21 cellular contexts compared by ENCODE assay signal in genomic region chr11:6928916-6929315, GRCh38. TPM values are rescaled to one million over a fixed set of nuclear protein-coding genes. Genes with fewer than 3 reads are reported as not detected.
DNase-seq lines count a peak whose midpoint lies in the region; TF ChIP-seq lines count a peak whose summit lies in the region.
"Had no signal": no experiment of that assay in that cellular context is flagged by ENCODE, and none has a peak within 500 bp of the region (broad histone marks: within the 10 kb centered on the region; RNA-seq: fewer than 3 reads in every experiment).

No MANE protein-coding gene starts in this region.

- peaks cover 26% of the 10 kb centered on the region for H3K4me1 Mint-ChIP-seq in nephron progenitor cell

- 90% methylated on average over 2 of the region's 4 CpGs for WGBS in mesenchymal stem cell

- H2BK5ac ChIP-seq in mesenchymal stem cell (ENCODE audit: low read depth, low read length, poor library complexity, severe bottlenecking): no peak overlapping the region

- no peaks in the 10 kb centered on the region for H3K9me3 Mint-ChIP-seq in nephron progenitor cell
- H3K9me3 Mint-ChIP-seq: T-cell had no signal

- peak overlapping the region; percentile 97 for H3K4me3 ChIP-seq in MM.1S (ENCODE audit: low read length)
- peak overlapping the region; percentile 95 for H3K4me3 ChIP-seq in OCI-LY7 (ENCODE audit: low read depth, low read length, poor library complexity, severe bottlenecking)
- no peak overlapping the region for H3K4me3 ChIP-seq in mesenchymal stem cell (ENCODE audit: insufficient read depth in 1 of 2, low read depth in 1 of 2, low read length in 2 of 2)
- H3K4me3 ChIP-seq: SK-N-MC had no signal

- H2AFZ ChIP-seq in MM.1S (ENCODE audit: low read length) (no peak overlapping the region), OCI-LY7 (ENCODE audit: low read length) (no peak overlapping the region), mesenchymal stem cell (ENCODE audit: low read depth, low read length) (no peak overlapping the region)

- no peak overlapping the region for H3K4ac ChIP-seq in mesenchymal stem cell (ENCODE audit: low read depth in 1 of 2, low read length in 2 of 2)

- H3K79me2 ChIP-seq in MM.1S (ENCODE audit: low read length) (peaks cover 69% of the 10 kb centered on the region), OCI-LY7 (ENCODE audit: insufficient read depth, low read depth, low read length) (peaks cover 65% of the 10 kb centered on the region)

- H3K14ac ChIP-seq in mesenchymal stem cell (ENCODE audit: low read length in 2 of 2): no peak overlapping the region

- H2BK15ac ChIP-seq in mesenchymal stem cell (ENCODE audit: low read depth, poor library complexity, severe bottlenecking): no peak overlapping the region

- no peak overlapping the region for H3K18ac ChIP-seq in mesenchymal stem cell (ENCODE audit: low read depth in 1 of 2, low read length in 2 of 2)

- BruUV-seq in OCI-LY7 (replicated peaks; lab: Mats Ljungman, UMichigan): no TSS peak

- H4K8ac ChIP-seq in mesenchymal stem cell (ENCODE audit: low read length): no peak overlapping the region

- peak overlapping the region; percentile 11 for H3K4me3 Mint-ChIP-seq in nephron progenitor cell
- H3K4me3 Mint-ChIP-seq: T-cell had no signal

- no peak overlapping the region for H4K91ac ChIP-seq in mesenchymal stem cell (ENCODE audit: low read length)

- peak overlapping the region; percentile 75; the same call in 1 of the 2 replicates for H3K4me2 ChIP-seq in MM.1S (ENCODE audit: low read depth, low read length)
- H3K4me2 ChIP-seq in OCI-LY7 (ENCODE audit: low read length): peak overlapping the region; percentile 90
- H3K4me2 ChIP-seq in mesenchymal stem cell (ENCODE audit: low read length, poor library complexity, severe bottlenecking): no peak overlapping the region

- peak overlapping the region; percentile 99; the same call in 1 of the 2 replicates for H3K27ac ChIP-seq in MM.1S (ENCODE audit: low read length)
- H3K27ac ChIP-seq in OCI-LY7 (ENCODE audit: low read depth, low read length, poor library complexity, severe bottlenecking): peak overlapping the region; percentile 95
- no peak overlapping the region for H3K27ac ChIP-seq in mesenchymal stem cell (ENCODE audit: low read length, poor library complexity, severe bottlenecking)
- H3K27ac ChIP-seq: 22Rv1, C4-2B, SK-N-MC had no signal

- TF ChIP-seq CTCF in MM.1S (IDR thresholded peaks at IDR 0.05; ENCODE audit: low read length) (no peak), OCI-LY7 (conservative IDR thresholded peaks at IDR 0.05; ENCODE audit: low read length) (no peak), nephron progenitor cell (IDR thresholded peaks at IDR 0.05) (no peak)

- H3K36me3 Mint-ChIP-seq in nephron progenitor cell (ENCODE audit: low read depth): peaks cover 29% of the 10 kb centered on the region
- H3K36me3 Mint-ChIP-seq: T-cell had no signal

- H2BK120ac ChIP-seq in mesenchymal stem cell (ENCODE audit: low read depth, low read length): no peak overlapping the region

- POLR2A ChIA-PET in OCI-LY7 (lab: Charles Lee): interaction anchor here (1.0 to 5.3 kb wide), 3 partner anchors 8 to 148 kb away, joined by 3 to 43 read pairs (median 5); no protein-coding TSS in a partner anchor

- H3K9me3 ChIP-seq in MM.1S (replicated peaks; ENCODE audit: insufficient read depth, low read length) (no peaks in the 10 kb centered on the region), OCI-LY7 (ENCODE audit: low read length) (no peaks in the 10 kb centered on the region; the same call in 1 of the 2 replicates), mesenchymal stem cell (ENCODE audit: control insufficient read depth, low read length) (no peaks in the 10 kb centered on the region)

- H3K9ac ChIP-seq in MM.1S (ENCODE audit: low read length) (peak overlapping the region; percentile 99; the same call in 1 of the 2 replicates), mesenchymal stem cell (ENCODE audit: low read length) (no peak overlapping the region)

- CTCF ChIA-PET in OCI-LY7 (lab: Charles Lee; ENCODE audit: unreplicated experiment): no interaction called here

- intact Hi-C loops in OCI-LY7 (cut with micrococcal nuclease; ENCODE audit: unreplicated experiment): loop anchor here (5.0 to 10.0 kb wide), 3 partner anchors 327 to 694 kb away; partner anchors contain the start of genes CNGA4, FHIP1B, ILK and RRP8

- H4K20me1 ChIP-seq in MM.1S (ENCODE audit: insufficient read depth, low read length) (no peaks in the 10 kb centered on the region), OCI-LY7 (ENCODE audit: insufficient read depth, low read length) (no peaks in the 10 kb centered on the region)

- no peak overlapping the region for H3K23ac ChIP-seq in mesenchymal stem cell (ENCODE audit: low read length in 2 of 2)

- H3K36me3 ChIP-seq in MM.1S (replicated peaks; ENCODE audit: insufficient read depth, low read length) (peaks cover 20% of the 10 kb centered on the region), OCI-LY7 (ENCODE audit: insufficient read depth, low read length) (peaks cover 67% of the 10 kb centered on the region), mesenchymal stem cell (ENCODE audit: control insufficient read depth in 1 of 2, insufficient read depth in 2 of 2, low read depth in 1 of 2, low read length in 2 of 2) (no peaks in the 10 kb centered on the region)

- no peaks in the 10 kb centered on the region for H3K27me3 ChIP-seq in MM.1S (replicated peaks; ENCODE audit: insufficient read depth, low read length)
- no peaks in the 10 kb centered on the region for H3K27me3 ChIP-seq in mesenchymal stem cell (ENCODE audit: control insufficient read depth in 1 of 2, insufficient read depth in 1 of 2, low read length in 2 of 2)

- H2AK5ac ChIP-seq in mesenchymal stem cell (ENCODE audit: low read length, severe bottlenecking): no peak overlapping the region

- H3K9me2 ChIP-seq in MM.1S (replicated peaks; ENCODE audit: insufficient read depth, low read length) (no peaks in the 10 kb centered on the region), OCI-LY7 (ENCODE audit: insufficient read depth, low read length) (no peaks in the 10 kb centered on the region)

- H2BK12ac ChIP-seq in mesenchymal stem cell (ENCODE audit: low read length in 2 of 2): no peak overlapping the region

- peaks cover 23% of the 10 kb centered on the region for H3F3A ChIP-seq in MM.1S (ENCODE audit: insufficient read depth, low read length)

- H3K27ac Mint-ChIP-seq in nephron progenitor cell: no peak overlapping the region
- H3K27ac Mint-ChIP-seq: T-cell had no signal

- H3K79me1 ChIP-seq in mesenchymal stem cell (replicated peaks; ENCODE audit: low read length, poor library complexity, severe bottlenecking): peaks cover 4% of the 10 kb centered on the region

- peaks cover 14% of the 10 kb centered on the region for H3K4me1 ChIP-seq in MM.1S (ENCODE audit: low read length)
- peaks cover 51% of the 10 kb centered on the region for H3K4me1 ChIP-seq in OCI-LY7 (ENCODE audit: insufficient read depth, low read length, poor library complexity, severe bottlenecking)
- peaks cover 3% of the 10 kb centered on the region for H3K4me1 ChIP-seq in mesenchymal stem cell (ENCODE audit: control insufficient read depth, insufficient read depth, low read depth, low read length)

- H3K27me3 Mint-ChIP-seq in nephron progenitor cell (ENCODE audit: low read depth, poor library complexity): peaks cover 6% of the 10 kb centered on the region

- peak; percentile 24 for DNase-seq in NCI-H1105 treated with DMSO at 0.1 percent for 48 hours (lab: John Stamatoyannopoulos, UW)
- DNase-seq in NCI-H1105 (lab: John Stamatoyannopoulos, UW): no peak
- DNase-seq in MM.1S: no peak
- peak; percentile 19 for DNase-seq in OCI-LY7 (ENCODE audit: low spot score)
- DNase-seq in nephron progenitor cell: no peak
- no peak for DNase-seq in hypothalamus (lab: John Stamatoyannopoulos, UW)
- no peak for DNase-seq in NCI-H226
- no peak for DNase-seq in mesenchymal stem cell
- DNase-seq: AML-193, KG1, NCI-H1048, NCI-H146, NCI-H2081, NCI-H524, T-cell had no signal

RNA-seq across cellular contexts. Expression of gene ZNF215, which starts 2.7 kb away (rescaled TPM):
- 59.8 and 67.2 TPM in 2 replicates for total RNA-seq in OCI-LY7 (2014; rRNA removed; shearing (Covaris generic))
- total RNA-seq in OCI-LY7 (2022): 61.0 and 63.0 TPM in 2 replicates
- 1.7 TPM for polyA plus RNA-seq in mesenchymal stem cell (2013, experiment 1 of 2)
- 1.6 TPM for polyA plus RNA-seq in mesenchymal stem cell (2013, experiment 2 of 2)

RNA-seq across cellular contexts. Expression of gene OR2D3, which starts 8.1 kb away (rescaled TPM):
- total RNA-seq in OCI-LY7 (2014; rRNA removed; shearing (Covaris generic)): not detected in 2 replicates
- total RNA-seq in OCI-LY7 (2022): not detected in 2 replicates
- polyA plus RNA-seq in mesenchymal stem cell (2013, experiment 1 of 2): not detected
- not detected for polyA plus RNA-seq in mesenchymal stem cell (2013, experiment 2 of 2)
- total RNA-seq: HT-29, M059J, Right ventricle myocardium inferior, T-cell had no signal

RNA-seq across cellular contexts. Expression of gene OR2D2, which starts 36.6 kb away (rescaled TPM):
- 1.3 and 1.4 TPM in 2 replicates for total RNA-seq in OCI-LY7 (2014; rRNA removed; shearing (Covaris generic))
- total RNA-seq in OCI-LY7 (2022): 3.2 and 3.3 TPM in 2 replicates
- polyA plus RNA-seq in mesenchymal stem cell (2013, experiment 1 of 2): not detected
- polyA plus RNA-seq in mesenchymal stem cell (2013, experiment 2 of 2): not detected
- total RNA-seq: HT-29, M059J, Right ventricle myocardium inferior, T-cell had no signal

RNA-seq across cellular contexts. Expression of gene OR10A4, which starts 52.5 kb away (rescaled TPM):
- not detected in 2 replicates for total RNA-seq in OCI-LY7 (2014; rRNA removed; shearing (Covaris generic))
- not detected in 2 replicates for total RNA-seq in OCI-LY7 (2022)
- not detected for polyA plus RNA-seq in mesenchymal stem cell (2013, experiment 1 of 2)
- not detected for polyA plus RNA-seq in mesenchymal stem cell (2013, experiment 2 of 2)
- total RNA-seq: HT-29, M059J, Right ventricle myocardium inferior, T-cell had no signal

Comparison
In these comparisons a context has a peak if more than half of its experiments do, and no peak if none do; other contexts are left out.
1. DNase-seq: peak in NCI-H1105 treated with DMSO at 0.1 percent for 48 hours (single experiment) and OCI-LY7 (single experiment); none in NCI-H1105 (single experiment), MM.1S (single experiment), nephron progenitor cell (single experiment), hypothalamus (0 of 51), NCI-H226 (single experiment) and mesenchymal stem cell (single experiment).
2. H3K4me3 ChIP-seq: peak in MM.1S (single experiment) and OCI-LY7 (single experiment); none in mesenchymal stem cell (0 of 2).